10 cellular contexts compared by ENCODE assay signal in the genomic region with DNA sequence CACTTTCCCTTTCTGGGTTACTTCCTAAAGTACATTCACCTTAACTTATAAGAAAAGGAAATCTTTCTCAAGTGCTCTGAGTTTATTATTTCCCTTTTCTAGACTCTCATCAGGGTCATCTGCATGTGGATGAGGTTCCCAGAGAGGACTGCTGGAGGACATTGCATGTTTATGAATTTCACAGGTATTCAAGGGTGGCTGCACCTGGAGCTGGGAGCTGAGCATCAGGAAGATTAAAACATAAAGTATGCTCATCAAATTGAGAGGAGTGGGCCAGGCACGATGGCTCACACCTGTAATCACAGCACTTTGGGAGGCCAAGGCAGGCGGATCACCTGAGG. TPM values are rescaled to one million over a fixed set of nuclear protein-coding genes. Genes with fewer than 3 reads are reported as not detected.
DNase-seq lines count a peak whose midpoint lies in the region; ATAC-seq, FAIRE-seq and TF ChIP-seq lines count a peak whose summit lies in the region.
"Had no signal": no experiment of that assay in that cellular context is flagged by ENCODE, and none has a peak within 500 bp of the region (broad histone marks: within the 10 kb centered on the region; RNA-seq: fewer than 3 reads in every experiment).

No MANE protein-coding gene starts in this region.

- peak overlapping the region; percentile 7 for H3K4me2 ChIP-seq in endothelial cell of umbilical vein (ENCODE audit: insufficient read depth, low read length)

- ATAC-seq in GM21528 (IDR thresholded peaks at IDR 0.05; ENCODE audit: low FRiP score, unreplicated experiment): peak; percentile 21
- ATAC-seq in Panc1: 0 out of 2 replicates have a peak, but pooled peaks have one; percentile 17

- TF ChIP-seq POLR2A in endothelial cell of umbilical vein (IDR thresholded peaks at IDR 0.05; ENCODE audit: low read depth, low read length) (no peak), ovary (IDR thresholded peaks at IDR 0.05) (no peak)

- dilution Hi-C loops in endothelial cell of umbilical vein (cut with MboI; ENCODE audit: extremely low pct_ligation_motif_present, low sequenced_read_pairs): no loop called here

- H3K36me3 ChIP-seq in Panc1 (ENCODE audit: control insufficient read depth, insufficient read depth, low read length) (no peaks in the 10 kb centered on the region), endothelial cell of umbilical vein (ENCODE audit: control insufficient read depth in 2 of 2, extremely low read depth in 1 of 2, insufficient read depth in 2 of 2, low read length in 2 of 2) (no peaks in the 10 kb centered on the region), skeletal muscle tissue (ENCODE audit: control insufficient read depth in 3 of 3, insufficient read depth in 3 of 3, low read length in 3 of 3) (no peaks in the 10 kb centered on the region), WERI-Rb-1 (no peaks in the 10 kb centered on the region), ovary (no peaks in the 10 kb centered on the region)

- WGBS in ovary, 3 donors: 77 to 93% (median 85%) methylated on average over 2 of the region's 2 CpGs

- H3K4me1 ChIP-seq in Panc1 (ENCODE audit: control insufficient read depth, insufficient read depth, low read length): peaks cover 4% of the 10 kb centered on the region
- H3K4me1 ChIP-seq in endothelial cell of umbilical vein (ENCODE audit: control insufficient read depth, extremely low read depth, insufficient read depth, low read length): peaks cover 11% of the 10 kb centered on the region
- peaks cover 4 to 9% (median 8%) of the 10 kb centered on the region in 3 donors for H3K4me1 ChIP-seq in skeletal muscle tissue (ENCODE audit: control insufficient read depth in 3 of 3, insufficient read depth in 3 of 3, low read length in 3 of 3)
- no peaks in the 10 kb centered on the region for H3K4me1 ChIP-seq in ovary (ENCODE audit: insufficient read depth)

- FAIRE-seq in endothelial cell of umbilical vein (lab: Jason Lieb, UNC): no peak

- H3K4me3 ChIP-seq in Panc1 (ENCODE audit: low read depth in 2 of 2, low read length in 2 of 2) (no peak overlapping the region), endothelial cell of umbilical vein (replicated peaks in 1 of 3; ENCODE audit: insufficient read depth in 1 of 3, low read depth in 1 of 3, low read length in 3 of 3) (no peak overlapping the region), skeletal muscle tissue (ENCODE audit: low read length in 3 of 3) (no peak overlapping the region), WERI-Rb-1 (ENCODE audit: low read depth, low read length) (no peak overlapping the region), ovary (no peak overlapping the region)

- no peak for TF ChIP-seq EP300 in ovary (IDR thresholded peaks at IDR 0.05)

- BruUV-seq in Panc1 (replicated peaks; lab: Mats Ljungman, UMichigan): no TSS peak
- BruUV-seq in endothelial cell of umbilical vein (replicated peaks; lab: Mats Ljungman, UMichigan): no TSS peak

- no peaks in the 10 kb centered on the region for H3K79me2 ChIP-seq in endothelial cell of umbilical vein (ENCODE audit: control insufficient read depth, insufficient read depth, low read length)

- CTCF ChIA-PET in Panc1 (lab: Charles Lee): interaction anchor here (0.7 kb wide), 1 partner anchor 302 kb away, joined by 3 read pairs; no protein-coding TSS in a partner anchor
- CTCF ChIA-PET in endothelial cell of umbilical vein (lab: Charles Lee): interaction anchor here (0.6 to 4.7 kb wide), 3 partner anchors 10 to 65 kb away, joined by 3 to 13 read pairs (median 4); no protein-coding TSS in a partner anchor

- H2AFZ ChIP-seq in endothelial cell of umbilical vein (ENCODE audit: low read depth, low read length): no peak overlapping the region

- no peaks in the 10 kb centered on the region for H4K20me1 ChIP-seq in endothelial cell of umbilical vein (replicated peaks; ENCODE audit: control insufficient read depth, extremely low read depth, insufficient read depth, low read length)

- in situ Hi-C loops in Panc1 (cut with HindIII; ENCODE audit: low pct_unique_long_range_greater_than_20kb, low sequenced_read_pairs): no loop called here

- intact Hi-C loops in Panc1 (cut with micrococcal nuclease; ENCODE audit: unreplicated experiment) (no loop called here), endothelial cell of umbilical vein (cut with micrococcal nuclease) (no loop called here), ovary (cut with DNase I) (loop anchor here in 1 of 4 donors (10.0 kb wide), 1 partner anchor 57 kb away; the partner anchor contains the start of gene HAUS6)

- H3K9ac ChIP-seq in endothelial cell of umbilical vein (replicated peaks; ENCODE audit: extremely low read depth, insufficient read depth, low read length) (no peak overlapping the region), skeletal muscle tissue (ENCODE audit: low read depth in 1 of 3, low read length in 3 of 3) (no peak overlapping the region)

- H3K9me1 ChIP-seq in endothelial cell of umbilical vein (replicated peaks; ENCODE audit: control insufficient read depth, extremely low read depth, insufficient read depth, low read length): no peaks in the 10 kb centered on the region

- TF ChIP-seq CTCF in Panc1 (IDR thresholded peaks at IDR 0.05) (no peak), endothelial cell of umbilical vein (IDR thresholded peaks at IDR 0.05; ENCODE audit: extremely low read depth in 1 of 2, insufficient read depth in 1 of 2, low read depth in 1 of 2, low read length in 2 of 2) (no peak), WERI-Rb-1 (IDR thresholded peaks at IDR 0.05; ENCODE audit: low read depth, low read length) (no peak), ovary (IDR thresholded peaks at IDR 0.05) (no peak)

- H3K27ac ChIP-seq in Panc1 (ENCODE audit: low read length): no peak overlapping the region
- no peak overlapping the region for H3K27ac ChIP-seq in endothelial cell of umbilical vein (ENCODE audit: insufficient read depth, low read depth, low read length)
- peak overlapping the region; percentile 56 for H3K27ac ChIP-seq in skeletal muscle tissue (ENCODE audit: low read depth, low read length)
- H3K27ac ChIP-seq in WERI-Rb-1: no peak overlapping the region
- H3K27ac ChIP-seq in ovary: no peak overlapping the region
- H3K27ac ChIP-seq: VCaP had no signal

- no peaks in the 10 kb centered on the region for H3K27me3 ChIP-seq in Panc1 (ENCODE audit: control insufficient read depth, insufficient read depth, low read length)
- H3K27me3 ChIP-seq in endothelial cell of umbilical vein (ENCODE audit: control insufficient read depth in 2 of 2, insufficient read depth in 2 of 2, low read length in 2 of 2): no peaks in the 10 kb centered on the region
- H3K27me3 ChIP-seq in skeletal muscle tissue (ENCODE audit: control insufficient read depth in 3 of 3, insufficient read depth in 3 of 3, low read length in 3 of 3): no peaks in the 10 kb centered on the region
- H3K27me3 ChIP-seq in WERI-Rb-1 (ENCODE audit: insufficient read depth, low read depth, severe bottlenecking): no peaks in the 10 kb centered on the region
- H3K27me3 ChIP-seq in ovary: no peaks in the 10 kb centered on the region

- H3K9me3 ChIP-seq in Panc1 (ENCODE audit: control insufficient read depth, insufficient read depth, low read depth, low read length) (no peaks in the 10 kb centered on the region), endothelial cell of umbilical vein (replicated peaks; ENCODE audit: control insufficient read depth, insufficient read depth, low read length) (no peaks in the 10 kb centered on the region), skeletal muscle tissue (ENCODE audit: control insufficient read depth in 3 of 3, low read length in 3 of 3) (no peaks in the 10 kb centered on the region), WERI-Rb-1 (ENCODE audit: severe bottlenecking) (no peaks in the 10 kb centered on the region), ovary (no peaks in the 10 kb centered on the region)

- no peak for DNase-seq in Panc1 (ENCODE audit: low read depth, low spot score)
- no peak for DNase-seq in endothelial cell of umbilical vein (ENCODE audit: low read depth, low spot score)
- no peak for DNase-seq in WERI-Rb-1
- DNase-seq in stimulated activated CD4-positive, alpha-beta T cell treated with anti-CD3 and anti-CD28 coated beads, Interleukin-4, amount 100 ng/mL, for 24 hours: no peak
- no peak for DNase-seq in ovary
- no peak for DNase-seq in H4 (ENCODE audit: low spot score)
- DNase-seq: NCI-H2227 treated with DMSO at 0.1 percent for 48 hours had no signal

- POLR2A ChIA-PET in Panc1 (lab: Charles Lee): no interaction called here
- POLR2A ChIA-PET in endothelial cell of umbilical vein (lab: Charles Lee): no interaction called here

RNA-seq across cellular contexts. Expression of gene PLIN2, which starts 34.7 kb away (rescaled TPM):
- total RNA-seq in Panc1 (2021; ENCODE audit: unreplicated experiment) (18.4 TPM), endothelial cell of umbilical vein (44.7 and 45.5 TPM in 2 replicates), skeletal muscle tissue (72.5 TPM), ovary (100 to 1,000 TPM in 3 of 7 donors, 10 to 100 TPM in 4; 33.3 to 138 (median 77.4) TPM)
- polyA plus RNA-seq in Panc1 (2012; ENCODE audit: insufficient read length): 22.3 TPM
- polyA plus RNA-seq in endothelial cell of umbilical vein (76.8 and 95.0 TPM in 2 replicates), ovary (100 to 1,000 TPM in 1 of 2 donors, 10 to 100 TPM in 1; 41.0 to 110 TPM)
- polyA plus RNA-seq in endothelial cell of umbilical vein (2011; cell fraction: cytosol; rRNA removed): 88.0 and 92.2 TPM in 2 replicates
- polyA plus RNA-seq in endothelial cell of umbilical vein (2011; cell fraction: nucleus; rRNA removed): 45.9 and 46.6 TPM in 2 replicates
- 79.0 and 81.8 TPM in 2 replicates for polyA plus RNA-seq in endothelial cell of umbilical vein (2012)
- 118 and 123 TPM in 2 replicates for polyA minus RNA-seq in endothelial cell of umbilical vein
- 4.2 TPM for polyA minus RNA-seq in endothelial cell of umbilical vein (2011; cell fraction: cytosol; rRNA and poly(A)+ RNA removed)
- polyA minus RNA-seq in endothelial cell of umbilical vein (2011; cell fraction: nucleus; rRNA and poly(A)+ RNA removed): 27.9 and 36.1 TPM in 2 replicates
- total RNA-seq in H4 (2014; rRNA removed; shearing (Covaris generic)): 24.4 and 24.9 TPM in 2 replicates

RNA-seq across cellular contexts. Expression of gene HAUS6, which starts 59.3 kb away (rescaled TPM):
- total RNA-seq in Panc1 (2021; ENCODE audit: unreplicated experiment): 9.3 TPM
- 3.2 TPM for polyA plus RNA-seq in Panc1 (2012; ENCODE audit: insufficient read length)
- total RNA-seq in endothelial cell of umbilical vein: 18.9 and 19.6 TPM in 2 replicates
- 3.5 and 4.5 TPM in 2 replicates for polyA plus RNA-seq in endothelial cell of umbilical vein
- 5.9 and 6.4 TPM in 2 replicates for polyA plus RNA-seq in endothelial cell of umbilical vein (2011; cell fraction: cytosol; rRNA removed)
- 10.1 and 13.1 TPM in 2 replicates for polyA plus RNA-seq in endothelial cell of umbilical vein (2011; cell fraction: nucleus; rRNA removed)
- 13.1 and 16.9 TPM in 2 replicates for polyA plus RNA-seq in endothelial cell of umbilical vein (2012)
- polyA minus RNA-seq in endothelial cell of umbilical vein: 8.0 and 8.1 TPM in 2 replicates
- 17.8 TPM for polyA minus RNA-seq in endothelial cell of umbilical vein (2011; cell fraction: cytosol; rRNA and poly(A)+ RNA removed)
- 8.1 and 10.0 TPM in 2 replicates for polyA minus RNA-seq in endothelial cell of umbilical vein (2011; cell fraction: nucleus; rRNA and poly(A)+ RNA removed)
- 10.4 TPM for total RNA-seq in skeletal muscle tissue
- total RNA-seq in ovary: 10 to 100 TPM in 4 of 7 donors, 1 to 10 TPM in 3; 7.1 to 13.1 (median 10.7) TPM
- 1 to 10 TPM; 4.6 to 6.4 TPM for polyA plus RNA-seq in ovary
- total RNA-seq in H4 (2014; rRNA removed; shearing (Covaris generic)): 16.5 and 17.3 TPM in 2 replicates
